6 cellular contexts compared by ENCODE assay signal in genomic region chr7:1873070-1873405, GRCh38.
"Had no signal": no experiment of that assay in that cellular context is flagged by ENCODE, and none has a peak within 500 bp of the region (broad histone marks: within the 10 kb centered on the region; RNA-seq: fewer than 3 reads in every experiment).

No MANE protein-coding gene starts in this region.

- FAIRE-seq: H1, H54 had no signal

- ATAC-seq: GM23338 had no signal

- H3K4me3 ChIP-seq: GM23338 had no signal

- H3K4me2 ChIP-seq: GM23338 had no signal

- H2AFZ ChIP-seq: GM23338 had no signal

- DNase-seq: H9, HCEC 1CT, KBM-7 had no signal
